Comparison of ENCODE assay signal across 9 cellular contexts in the genomic region with DNA sequence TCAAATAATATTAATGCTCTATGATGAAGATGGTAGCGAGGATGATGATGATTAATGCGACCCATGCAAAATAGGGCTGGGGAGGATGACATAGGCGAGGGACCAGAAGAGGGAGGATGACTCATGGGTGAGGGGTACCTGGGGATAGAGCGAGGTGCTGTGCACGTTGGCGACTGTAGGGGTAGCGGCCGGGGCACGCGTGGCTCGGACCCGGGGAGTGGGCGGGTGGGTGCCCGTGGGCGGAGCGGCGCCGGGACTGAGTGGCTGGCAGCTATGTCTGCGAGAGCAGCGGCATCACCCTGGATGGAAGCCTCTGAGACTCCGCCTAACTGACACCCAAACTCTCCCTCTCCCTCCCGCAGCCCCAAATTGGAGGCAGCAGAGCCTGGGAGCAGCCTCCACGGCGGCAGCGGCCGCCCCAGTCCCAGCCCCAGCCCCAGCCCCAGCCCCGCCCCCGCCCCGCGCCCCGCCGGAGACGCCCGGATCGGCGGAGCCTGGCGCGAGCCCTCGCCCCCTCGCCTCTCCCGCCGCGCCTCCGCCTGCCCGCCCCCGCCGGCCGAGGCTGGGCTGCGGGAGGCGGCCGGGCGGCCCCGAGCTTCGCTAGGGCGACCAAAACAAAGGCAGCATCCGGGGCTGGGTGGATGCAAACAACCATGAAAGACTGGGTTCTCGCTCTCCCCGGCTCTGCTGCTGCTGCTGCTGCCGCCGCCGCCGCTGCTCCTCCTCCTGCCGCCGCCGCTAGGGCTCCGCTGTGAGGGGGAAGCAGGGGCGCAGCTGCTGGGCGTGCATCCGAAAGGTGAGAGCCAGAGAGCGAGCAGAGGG. TPM values are rescaled to one million over a fixed set of nuclear protein-coding genes. Genes with fewer than 3 reads are reported as not detected.
A peak's percentile ranks its signal among the peaks of the same experiment; 100 is the strongest.
DNase-seq lines count a peak whose midpoint lies in the region; ATAC-seq and TF ChIP-seq lines count a peak whose summit lies in the region.
"Had no signal": no experiment of that assay in that cellular context is flagged by ENCODE, and none has a peak within 500 bp of the region (broad histone marks: within the 10 kb centered on the region; RNA-seq: fewer than 3 reads in every experiment).

A gene with protein sequence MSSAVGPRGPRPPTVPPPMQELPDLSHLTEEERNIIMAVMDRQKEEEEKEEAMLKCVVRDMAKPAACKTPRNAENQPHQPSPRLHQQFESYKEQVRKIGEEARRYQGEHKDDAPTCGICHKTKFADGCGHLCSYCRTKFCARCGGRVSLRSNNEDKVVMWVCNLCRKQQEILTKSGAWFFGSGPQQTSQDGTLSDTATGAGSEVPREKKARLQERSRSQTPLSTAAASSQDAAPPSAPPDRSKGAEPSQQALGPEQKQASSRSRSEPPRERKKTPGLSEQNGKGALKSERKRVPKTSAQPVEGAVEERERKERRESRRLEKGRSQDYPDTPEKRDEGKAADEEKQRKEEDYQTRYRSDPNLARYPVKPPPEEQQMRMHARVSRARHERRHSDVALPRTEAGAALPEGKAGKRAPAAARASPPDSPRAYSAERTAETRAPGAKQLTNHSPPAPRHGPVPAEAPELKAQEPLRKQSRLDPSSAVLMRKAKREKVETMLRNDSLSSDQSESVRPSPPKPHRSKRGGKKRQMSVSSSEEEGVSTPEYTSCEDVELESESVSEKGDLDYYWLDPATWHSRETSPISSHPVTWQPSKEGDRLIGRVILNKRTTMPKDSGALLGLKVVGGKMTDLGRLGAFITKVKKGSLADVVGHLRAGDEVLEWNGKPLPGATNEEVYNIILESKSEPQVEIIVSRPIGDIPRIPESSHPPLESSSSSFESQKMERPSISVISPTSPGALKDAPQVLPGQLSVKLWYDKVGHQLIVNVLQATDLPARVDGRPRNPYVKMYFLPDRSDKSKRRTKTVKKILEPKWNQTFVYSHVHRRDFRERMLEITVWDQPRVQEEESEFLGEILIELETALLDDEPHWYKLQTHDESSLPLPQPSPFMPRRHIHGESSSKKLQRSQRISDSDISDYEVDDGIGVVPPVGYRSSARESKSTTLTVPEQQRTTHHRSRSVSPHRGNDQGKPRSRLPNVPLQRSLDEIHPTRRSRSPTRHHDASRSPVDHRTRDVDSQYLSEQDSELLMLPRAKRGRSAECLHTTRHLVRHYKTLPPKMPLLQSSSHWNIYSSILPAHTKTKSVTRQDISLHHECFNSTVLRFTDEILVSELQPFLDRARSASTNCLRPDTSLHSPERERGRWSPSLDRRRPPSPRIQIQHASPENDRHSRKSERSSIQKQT (N-terminal part only) (plus strand): TSS at position 367 of the 822 bp plus-strand sequence. CDS start 474 bp downstream, outside the sequence.

- H3K9ac ChIP-seq in BLaER1 = no peak within 1 kb of the TSS
- no peak within 1 kb of the TSS for H3K9ac ChIP-seq in PC-3 (ENCODE audit: low read length)

- intact Hi-C loops in PC-3 (cut with micrococcal nuclease) (no loop called here), esophagus squamous epithelium (cut with DNase I) (no loop called here)

- H3K36me3 ChIP-seq in BLaER1 (no peaks in the 10 kb centered on the region), PC-3 (ENCODE audit: low read depth, low read length) (no peaks in the 10 kb centered on the region), esophagus squamous epithelium (no peaks in the 10 kb centered on the region), osteoblast (ENCODE audit: insufficient read depth, low read length) (no peaks in the 10 kb centered on the region)
- H3K36me3 ChIP-seq: neutrophil had no signal

- TF ChIP-seq POLR2A in esophagus squamous epithelium (IDR thresholded peaks at IDR 0.05) = no peak

- peak within 1 kb of the TSS; percentile 70 for H3K4me2 ChIP-seq in BLaER1
- H3K4me2 ChIP-seq in PC-3 (ENCODE audit: low read length) = peak within 1 kb of the TSS; percentile 57
- H3K4me2 ChIP-seq in osteoblast (ENCODE audit: insufficient read depth, low read length) = peak within 1 kb of the TSS; percentile 61

- CTCF ChIA-PET in PC-3 (lab: Charles Lee) = no interaction called here

- no peaks in the 10 kb centered on the region for H3K79me2 ChIP-seq in PC-3 (ENCODE audit: low read length)
- H3K79me2 ChIP-seq in osteoblast (ENCODE audit: insufficient read depth, low read length) = no peaks in the 10 kb centered on the region

- H4K20me1 ChIP-seq in BLaER1 = no peaks in the 10 kb centered on the region
- no peaks in the 10 kb centered on the region for H4K20me1 ChIP-seq in PC-3 (ENCODE audit: low read length)
- no peaks in the 10 kb centered on the region for H4K20me1 ChIP-seq in osteoblast (ENCODE audit: insufficient read depth, low read length)

- ATAC-seq in GM19023 (IDR thresholded peaks at IDR 0.05; ENCODE audit: unreplicated experiment) (peak; percentile 89), HG03135 (IDR thresholded peaks at IDR 0.05; ENCODE audit: unreplicated experiment) (peak; percentile 76), PC-3 (peak; percentile 77)

- 0 out of 2 replicates have a peak within 1 kb of the TSS, but pooled peaks have one; percentile 30 for H2AFZ ChIP-seq in PC-3 (ENCODE audit: low read length)
- H2AFZ ChIP-seq in osteoblast (ENCODE audit: low read length) = no peak within 1 kb of the TSS

- DNase-seq in PC-3 (no peak), esophagus squamous epithelium (lab: John Stamatoyannopoulos, UW) (no peak), osteoblast (ENCODE audit: insufficient read length, low spot score, missing footprints) (peak; percentile 89), ureter (ENCODE audit: low spot score) (no peak)
- no peak for DNase-seq in activated CD8-positive, alpha-beta memory T cell treated with anti-CD3 and anti-CD28 coated beads, Interleukin-2, amount 50 U/mL, for 48 hours

- no peaks in the 10 kb centered on the region for H3K9me2 ChIP-seq in PC-3 (replicated peaks; ENCODE audit: low read length)

- BruUV-seq in PC-3 (replicated peaks; lab: Mats Ljungman, UMichigan) = no TSS peak

- H3K27ac ChIP-seq in BLaER1 (no peak within 1 kb of the TSS), PC-3 (ENCODE audit: low read length) (no peak within 1 kb of the TSS), esophagus squamous epithelium (no peak within 1 kb of the TSS), osteoblast (ENCODE audit: low read depth, low read length) (no peak within 1 kb of the TSS)
- H3K27ac ChIP-seq: neutrophil had no signal

- no peaks in the 10 kb centered on the region for H3K4me1 ChIP-seq in BLaER1
- H3K4me1 ChIP-seq in PC-3 (ENCODE audit: insufficient read depth, low read length) = no peaks in the 10 kb centered on the region
- peaks cover 0 to 12% (median 0%) of the 10 kb centered on the region in 3 donors for H3K4me1 ChIP-seq in esophagus squamous epithelium
- no peaks in the 10 kb centered on the region for H3K4me1 ChIP-seq in osteoblast (ENCODE audit: insufficient read depth, low read length)

- WGBS in esophagus squamous epithelium, 2 donors = 10 to 38% methylated on average over 3 to 18 of the region's 70 CpGs

- H3K9me3 ChIP-seq in BLaER1 = no peaks in the 10 kb centered on the region
- no peaks in the 10 kb centered on the region for H3K9me3 ChIP-seq in PC-3 (ENCODE audit: low read length)
- no peaks in the 10 kb centered on the region for H3K9me3 ChIP-seq in esophagus squamous epithelium
- H3K9me3 ChIP-seq in osteoblast (ENCODE audit: low read depth, low read length) = no peaks in the 10 kb centered on the region
- H3K9me3 ChIP-seq: neutrophil had no signal

- H3K27me3 ChIP-seq in BLaER1 (no peaks in the 10 kb centered on the region), PC-3 (ENCODE audit: low read length) (no peaks in the 10 kb centered on the region; the same call in 1 of the 2 replicates), esophagus squamous epithelium (peaks cover 0 to 38% (median 3%) of the 10 kb centered on the region in 4 donors), osteoblast (ENCODE audit: insufficient read depth, low read length) (peaks cover 12% of the 10 kb centered on the region)

- no peak for TF ChIP-seq CTCF in PC-3 (conservative IDR thresholded peaks at IDR 0.05; ENCODE audit: low read depth, low read length)
- TF ChIP-seq CTCF in esophagus squamous epithelium (IDR thresholded peaks at IDR 0.05) = no peak
- TF ChIP-seq CTCF in osteoblast (IDR thresholded peaks at IDR 0.05; ENCODE audit: extremely low read depth, low read depth, low read length) = peak; percentile 5

- POLR2A ChIA-PET in PC-3 (lab: Charles Lee; ENCODE audit: unreplicated experiment) = no interaction called here

- H3K4me3 ChIP-seq in BLaER1 = peak within 1 kb of the TSS; percentile 62
- H3K4me3 ChIP-seq in PC-3 (ENCODE audit: low read length) = no peak within 1 kb of the TSS; the same call in 1 of the 2 replicates
- peak within 1 kb of the TSS in 3 of 4 donors; percentile 4 to 62 (median 28) for H3K4me3 ChIP-seq in esophagus squamous epithelium
- H3K4me3 ChIP-seq in osteoblast (ENCODE audit: insufficient read depth, low read length) = peak within 1 kb of the TSS; percentile 59

- H3F3A ChIP-seq in PC-3 (ENCODE audit: low read length, unreplicated experiment) = no peaks in the 10 kb centered on the region

RNA-seq across cellular contexts. Expression of the gene that starts here (rescaled TPM):
- total RNA-seq in PC-3 (2014; rRNA removed) = 0.51 and 0.81 TPM in 2 replicates
- total RNA-seq in esophagus squamous epithelium = 10 to 100 TPM in 1 of 4 donors, 1 to 10 TPM in 1, under 1 TPM in 2; 0.13 to 16.8 (median 1.2) TPM
- total RNA-seq in osteoblast = 8.3 and 13.4 TPM in 2 replicates
- total RNA-seq in ureter = 5.2 TPM

Comparison
In these comparisons a context has a peak if more than half of its experiments do, and no peak if none do; other contexts are left out.
1. Peak in ATAC-seq and H3K4me2 ChIP-seq in PC-3; RNA of the gene not detected or under 1 TPM.